ENCODE assay signal across 10 cellular contexts in the genomic region with DNA sequence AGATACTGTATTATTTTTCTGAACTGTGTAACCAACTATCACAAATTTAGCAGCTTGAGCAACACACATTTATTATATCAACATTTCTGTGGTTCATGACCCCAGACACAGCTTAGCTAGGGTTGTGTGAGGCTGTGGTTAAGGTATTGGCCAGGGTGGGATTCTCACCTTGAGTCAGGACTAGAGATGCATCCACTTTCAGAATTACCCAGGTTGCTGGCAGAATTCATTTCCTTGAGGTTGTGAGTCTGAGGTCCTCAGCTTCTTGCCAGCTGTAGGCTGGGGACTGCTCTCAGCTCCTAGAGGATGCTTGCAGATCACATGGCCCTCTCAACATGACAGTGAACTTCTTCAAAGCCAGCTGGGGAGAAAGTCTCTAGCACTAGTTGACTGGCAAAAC.
DNase-seq lines count a peak whose midpoint lies in the region; ATAC-seq lines count a peak whose summit lies in the region.
"Had no signal": no experiment of that assay in that cellular context is flagged by ENCODE, and none has a peak within 500 bp of the region (broad histone marks: within the 10 kb centered on the region; RNA-seq: fewer than 3 reads in every experiment).

No MANE protein-coding gene starts in this region.

- intact Hi-C loops in activated naive CD4-positive, alpha-beta T cell treated with anti-CD3 and anti-CD28 coated beads for 36 hours (cut with micrococcal nuclease), result no loop called here

- H3K4me1 Mint-ChIP-seq in activated naive CD4-positive, alpha-beta T cell treated with anti-CD3 and anti-CD28 coated beads for 36 hours (ENCODE audit: low read depth), result peaks cover 6% of the 10 kb centered on the region
- peaks cover 6% of the 10 kb centered on the region for H3K4me1 Mint-ChIP-seq in stimulated activated memory B cell treated with anti-CD40 and anti-IgM and Interleukin-4, amounts not matched to agents 10 μg/mL and 1 μg/mL and 100 μg/mL, for 72 hours

- H3K4me3 Mint-ChIP-seq in activated naive CD4-positive, alpha-beta T cell treated with anti-CD3 and anti-CD28 coated beads for 36 hours, result no peak overlapping the region
- no peak overlapping the region for H3K4me3 Mint-ChIP-seq in stimulated activated memory B cell treated with anti-CD40 and anti-IgM and Interleukin-4, amounts not matched to agents 10 μg/mL and 1 μg/mL and 100 μg/mL, for 72 hours
- H3K4me3 Mint-ChIP-seq: activated naive CD8-positive, alpha-beta T cell had no signal

- H3K9me3 Mint-ChIP-seq in activated naive CD4-positive, alpha-beta T cell treated with anti-CD3 and anti-CD28 coated beads for 36 hours, result peaks cover 5% of the 10 kb centered on the region
- peaks cover 2% of the 10 kb centered on the region for H3K9me3 Mint-ChIP-seq in stimulated activated memory B cell treated with anti-CD40 and anti-IgM and Interleukin-4, amounts not matched to agents 10 μg/mL and 1 μg/mL and 100 μg/mL, for 72 hours

- no peak overlapping the region for H3K27ac Mint-ChIP-seq in activated naive CD4-positive, alpha-beta T cell treated with anti-CD3 and anti-CD28 coated beads for 36 hours
- no peak overlapping the region for H3K27ac Mint-ChIP-seq in stimulated activated memory B cell treated with anti-CD40 and anti-IgM and Interleukin-4, amounts not matched to agents 10 μg/mL and 1 μg/mL and 100 μg/mL, for 72 hours
- H3K27ac Mint-ChIP-seq: activated naive CD8-positive, alpha-beta T cell had no signal

- peak; percentile 13 for DNase-seq in activated naive CD4-positive, alpha-beta T cell treated with anti-CD3 and anti-CD28 coated beads for 36 hours
- DNase-seq in activated naive CD4-positive, alpha-beta T cell treated with Interleukin-2 at 50 U/mL for 16 hours, result no peak
- DNase-seq in inferior parietal cortex (ENCODE audit: extremely low spot score), result no peak
- DNase-seq in SIG-M5 treated with dmso at 0.1 percent for 504 hours (lab: John Stamatoyannopoulos, UW; ENCODE audit: unreplicated experiment), result no peak
- no peak for DNase-seq in GOT3 (lab: John Stamatoyannopoulos, UW)
- DNase-seq: SJCRH30 had no signal

- CTCF ChIA-PET in activated naive CD4-positive, alpha-beta T cell treated with anti-CD3 and anti-CD28 coated beads for 36 hours (lab: Charles Lee), result interaction anchor here (1.1 kb wide), 2 partner anchors 36 to 271 kb away, joined by 3 to 4 read pairs; no protein-coding TSS in a partner anchor

- H3K36me3 Mint-ChIP-seq in activated naive CD4-positive, alpha-beta T cell treated with anti-CD3 and anti-CD28 coated beads for 36 hours (ENCODE audit: low read depth), result peaks cover 14% of the 10 kb centered on the region
- H3K36me3 Mint-ChIP-seq in stimulated activated memory B cell treated with anti-CD40 and anti-IgM and Interleukin-4, amounts not matched to agents 10 μg/mL and 1 μg/mL and 100 μg/mL, for 72 hours, result peaks cover 42% of the 10 kb centered on the region

- ATAC-seq in GM21737 (IDR thresholded peaks at IDR 0.05; ENCODE audit: unreplicated experiment) (peak; percentile 85), HG03469 (IDR thresholded peaks at IDR 0.05; ENCODE audit: unreplicated experiment) (peak; percentile 84)
- ATAC-seq in stimulated activated memory B cell treated with anti-CD40 and anti-IgM and Interleukin-4, amounts not matched to agents 10 μg/mL and 1 μg/mL and 100 μg/mL, for 72 hours, result peak; percentile 63

- no peaks in the 10 kb centered on the region for H3K27me3 Mint-ChIP-seq in activated naive CD4-positive, alpha-beta T cell treated with anti-CD3 and anti-CD28 coated beads for 36 hours (ENCODE audit: low read depth)
- H3K27me3 Mint-ChIP-seq in stimulated activated memory B cell treated with anti-CD40 and anti-IgM and Interleukin-4, amounts not matched to agents 10 μg/mL and 1 μg/mL and 100 μg/mL, for 72 hours, result no peaks in the 10 kb centered on the region
- H3K27me3 Mint-ChIP-seq: activated naive CD8-positive, alpha-beta T cell had no signal
